Comparison of ENCODE assay signal across 26 cellular contexts in genomic region chr15:88849376-88850122, GRCh38. TPM values are rescaled to one million over a fixed set of nuclear protein-coding genes. Genes with fewer than 3 reads are reported as not detected.
DNase-seq lines count a peak whose midpoint lies in the region; ATAC-seq and TF ChIP-seq lines count a peak whose summit lies in the region.
"Had no signal": no experiment of that assay in that cellular context is flagged by ENCODE, and none has a peak within 500 bp of the region (broad histone marks: within the 10 kb centered on the region; RNA-seq: fewer than 3 reads in every experiment).

No MANE protein-coding gene starts in this region.

- peaks cover 2% of the 10 kb centered on the region for H3K9me3 Mint-ChIP-seq in natural killer cell treated with Interleukin-12 subunit alpha and Interleukin-12 subunit beta and Interleukin-15 and Interleukin-18, amount 100 ng/mL, for 72 hours
- H3K9me3 Mint-ChIP-seq in natural killer cell = peaks cover 0 to 2% of the 10 kb centered on the region in 2 donors
- H3K9me3 Mint-ChIP-seq in nephron progenitor cell = peaks cover 6% of the 10 kb centered on the region

- intact Hi-C loops in natural killer cell (cut with micrococcal nuclease) = no loop called here

- H3K4me3 ChIP-seq in fibroblast of mammary gland (ENCODE audit: control insufficient read depth, low read depth, low read length) = no peak overlapping the region
- H3K4me3 ChIP-seq: BLaER1, HAP-1, MG63, SK-N-MC had no signal

- TF ChIP-seq CTCF in natural killer cell (IDR thresholded peaks at IDR 0.05) (no peak), fibroblast of mammary gland (conservative IDR thresholded peaks at IDR 0.05; ENCODE audit: control insufficient read depth, insufficient read depth, low read depth, low read length) (no peak), nephron progenitor cell (IDR thresholded peaks at IDR 0.05) (no peak)

- peaks cover 4% of the 10 kb centered on the region for H3K36me3 Mint-ChIP-seq in natural killer cell treated with Interleukin-12 subunit alpha and Interleukin-12 subunit beta and Interleukin-15 and Interleukin-18, amount 100 ng/mL, for 72 hours
- H3K36me3 Mint-ChIP-seq in natural killer cell (no peaks in the 10 kb centered on the region), nephron progenitor cell (ENCODE audit: low read depth) (no peaks in the 10 kb centered on the region)
- H3K36me3 Mint-ChIP-seq: CD4-positive, CD25-positive, alpha-beta regulatory T cell had no signal

- peak; percentile 23 for DNase-seq in natural killer cell treated with Interleukin-12 subunit alpha and Interleukin-12 subunit beta and Interleukin-15 and Interleukin-18, amount 100 ng/mL, for 72 hours (ENCODE audit: low spot score)
- DNase-seq in natural killer cell (no peak), fibroblast of mammary gland (ENCODE audit: low read depth) (peak; percentile 1), nephron progenitor cell (peak; percentile 59), KG1 (lab: John Stamatoyannopoulos, UW) (no peak), islet precursor cell (no peak), NCI-H524 treated with DMSO at 0.1 percent for 48 hours (lab: John Stamatoyannopoulos, UW) (no peak)
- DNase-seq: CD4-positive, CD25-positive, alpha-beta regulatory T cell; DMS153; DND-41; GOT3; KBM-7; MG63; NCI-H2029; NCI-H446; NCI-H526; NCI-H82; NK-92 treated with Interleukin-12 subunit alpha and Interleukin-12 subunit beta, amount 100 ng/mL, for 24 hours; PC-3; SHP77 had no signal

- peaks cover 0 to 6% of the 10 kb centered on the region in 2 donors for H3K4me1 Mint-ChIP-seq in natural killer cell treated with Interleukin-12 subunit alpha and Interleukin-12 subunit beta and Interleukin-15 and Interleukin-18, amount 100 ng/mL, for 72 hours (ENCODE audit: low read depth in 2 of 2)
- H3K4me1 Mint-ChIP-seq in natural killer cell (no peaks in the 10 kb centered on the region), nephron progenitor cell (peaks cover 45% of the 10 kb centered on the region)

- H3K27ac Mint-ChIP-seq in natural killer cell treated with Interleukin-12 subunit alpha and Interleukin-12 subunit beta and Interleukin-15 and Interleukin-18, amount 100 ng/mL, for 72 hours = no peak overlapping the region
- H3K27ac Mint-ChIP-seq in natural killer cell (no peak overlapping the region), nephron progenitor cell (peak overlapping the region; percentile 89)

- peaks cover 11 to 16% of the 10 kb centered on the region in 2 donors for H3K27me3 Mint-ChIP-seq in natural killer cell treated with Interleukin-12 subunit alpha and Interleukin-12 subunit beta and Interleukin-15 and Interleukin-18, amount 100 ng/mL, for 72 hours
- H3K27me3 Mint-ChIP-seq in natural killer cell (ENCODE audit: low read depth in 2 of 2) (peaks cover 2 to 9% of the 10 kb centered on the region in 2 donors), nephron progenitor cell (ENCODE audit: low read depth, poor library complexity) (peaks cover 24% of the 10 kb centered on the region)

- no peak for ATAC-seq in natural killer cell treated with Interleukin-12 subunit alpha and Interleukin-12 subunit beta and Interleukin-15 and Interleukin-18, amount 100 ng/mL, for 72 hours
- ATAC-seq in natural killer cell (no peak), HG02588 (IDR thresholded peaks at IDR 0.05; ENCODE audit: unreplicated experiment) (no peak)
- ATAC-seq: PC-3 had no signal

- H3K4me3 Mint-ChIP-seq in natural killer cell treated with Interleukin-12 subunit alpha and Interleukin-12 subunit beta and Interleukin-15 and Interleukin-18, amount 100 ng/mL, for 72 hours = no peak overlapping the region
- H3K4me3 Mint-ChIP-seq in natural killer cell (no peak overlapping the region), nephron progenitor cell (no peak overlapping the region)
- H3K4me3 Mint-ChIP-seq: CD4-positive, CD25-positive, alpha-beta regulatory T cell had no signal

RNA-seq across cellular contexts. Expression of gene HAPLN3, which starts 45.8 kb away (rescaled TPM):
- total RNA-seq in natural killer cell treated with Interleukin-12 subunit alpha and Interleukin-12 subunit beta and Interleukin-15 and Interleukin-18, amount 100 ng/mL, for 72 hours = 100 to 1,000 TPM; 138 to 203 TPM
- total RNA-seq in natural killer cell = 10 to 100 TPM; 10.1 to 10.8 (median 10.4) TPM

RNA-seq across cellular contexts. Expression of gene ACAN, which starts 46.3 kb away (rescaled TPM):
- total RNA-seq in natural killer cell treated with Interleukin-12 subunit alpha and Interleukin-12 subunit beta and Interleukin-15 and Interleukin-18, amount 100 ng/mL, for 72 hours = under 1 TPM in 1 of 2 donors, not detected in 1; 0.05 TPM
- total RNA-seq in natural killer cell = not detected
- total RNA-seq: A172; CD4-positive, CD25-positive, alpha-beta regulatory T cell; HT-29; PC-3 had no signal

Comparison
In these comparisons a context has a peak if more than half of its experiments do, and no peak if none do; other contexts are left out.
1. DNase-seq: peak in natural killer cell treated with Interleukin-12 subunit alpha and Interleukin-12 subunit beta and Interleukin-15 and Interleukin-18, amount 100 ng/mL, for 72 hours (single experiment), fibroblast of mammary gland (single experiment) and nephron progenitor cell (single experiment); none in natural killer cell (single experiment), KG1 (single experiment), islet precursor cell (single experiment) and NCI-H524 treated with DMSO at 0.1 percent for 48 hours (single experiment).
2. RNA of gene HAPLN3, which starts 45.8 kb away (total RNA-seq): 138 to 203 TPM in natural killer cell treated with Interleukin-12 subunit alpha and Interleukin-12 subunit beta and Interleukin-15 and Interleukin-18, amount 100 ng/mL, for 72 hours; 10.1 to 10.8 TPM in natural killer cell; every median in the first group is over 10 times any median in the second.